Comparison of ENCODE assay signal across 15 cellular contexts in the genomic region with DNA sequence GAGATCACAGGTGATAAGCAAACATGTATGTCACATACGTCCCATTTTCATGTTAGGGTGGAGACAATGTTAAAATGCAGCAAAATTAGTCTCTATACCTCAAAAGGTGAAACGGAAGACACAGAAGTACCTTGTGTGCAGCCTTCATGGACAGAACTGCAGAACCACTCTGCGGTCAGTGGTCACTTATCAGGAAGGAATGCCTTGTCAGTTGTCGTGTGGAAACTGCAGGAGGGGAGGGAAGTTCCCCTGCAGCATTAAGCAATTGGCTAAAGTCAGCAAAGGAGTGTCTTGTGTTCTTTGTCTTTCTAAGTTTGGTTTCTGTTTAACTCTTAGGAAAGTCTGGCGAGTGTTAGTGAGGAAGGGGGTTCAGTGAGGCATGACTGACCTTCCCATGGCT. TPM values are rescaled to one million over a fixed set of nuclear protein-coding genes. Genes with fewer than 3 reads are reported as not detected.
DNase-seq lines count a peak whose midpoint lies in the region; ATAC-seq and TF ChIP-seq lines count a peak whose summit lies in the region.
"Had no signal": no experiment of that assay in that cellular context is flagged by ENCODE, and none has a peak within 500 bp of the region (broad histone marks: within the 10 kb centered on the region; RNA-seq: fewer than 3 reads in every experiment).

No MANE protein-coding gene starts in this region.

- dilution Hi-C loops in mammary epithelial cell (cut with HindIII; ENCODE audit: low sequenced_read_pairs) = no loop called here

- TF ChIP-seq CTCF in right atrium auricular region (IDR thresholded peaks at IDR 0.05) (no peak), PC-3 (conservative IDR thresholded peaks at IDR 0.05; ENCODE audit: low read depth, low read length) (no peak), mammary epithelial cell (conservative IDR thresholded peaks at IDR 0.05 in 1 of 2, IDR thresholded peaks at IDR 0.05 in 1 of 2; ENCODE audit: extremely low read depth in 1 of 2, insufficient read depth in 1 of 2, low read depth in 1 of 2, low read length in 2 of 2) (no peak)

- in situ Hi-C loops in mammary epithelial cell (cut with MboI; ENCODE audit: low sequenced_read_pairs in 2 of 2) = no loop called here

- BruUV-seq in PC-3 (replicated peaks; lab: Mats Ljungman, UMichigan) = no TSS peak
- no TSS peak for BruUV-seq in mammary epithelial cell (replicated peaks; lab: Mats Ljungman, UMichigan)

- H3K9me3 ChIP-seq in right atrium auricular region (no peaks in the 10 kb centered on the region), PC-3 (ENCODE audit: low read length) (no peaks in the 10 kb centered on the region), mammary epithelial cell (replicated peaks; ENCODE audit: insufficient read depth, low read length) (no peaks in the 10 kb centered on the region)

- intact Hi-C loops in Right ventricle myocardium superior (cut with DNase I) = no loop called here
- intact Hi-C loops in PC-3 (cut with micrococcal nuclease) = no loop called here
- intact Hi-C loops in mammary epithelial cell (cut with micrococcal nuclease) = no loop called here

- DNase-seq in Right ventricle myocardium superior (no peak), right atrium auricular region (ENCODE audit: low spot score) (no peak), RPMI7951 (ENCODE audit: low read depth) (peak; percentile 10), left lobe of liver (ENCODE audit: low spot score) (no peak), NCI-H774 (lab: John Stamatoyannopoulos, UW) (no peak), PC-3 (no peak), SK-N-DZ (ENCODE audit: low spot score) (no peak), mammary epithelial cell (no peak)
- DNase-seq: activated naive CD8-positive, alpha-beta T cell treated with anti-CD3 and anti-CD28 coated beads, Interleukin-2, amount 50 U/mL, for 24 hours; DND-41; GM23248; NCI-H1048; NCI-H82; stimulated activated CD8-positive, alpha-beta memory T cell treated with anti-CD3 and anti-CD28 coated beads, Interleukin-4, amount 100 ng/mL, for 48 hours had no signal

- ATAC-seq in Right ventricle myocardium superior (ENCODE audit: poor library complexity) (peak; percentile 68), left lobe of liver (peak; percentile 34), PC-3 (no peak)
- ATAC-seq: activated naive CD8-positive, alpha-beta T cell treated with anti-CD3 and anti-CD28 coated beads, Interleukin-2, amount 50 U/mL, for 24 hours had no signal

- H3K9ac ChIP-seq in PC-3 (ENCODE audit: low read length) (no peak overlapping the region), mammary epithelial cell (ENCODE audit: insufficient read depth, low read length) (no peak overlapping the region)
- H3K9ac ChIP-seq: GM23248 had no signal

- no peak overlapping the region for H3K4me2 ChIP-seq in PC-3 (ENCODE audit: low read length)
- no peak overlapping the region for H3K4me2 ChIP-seq in mammary epithelial cell (ENCODE audit: insufficient read depth, low read depth, low read length)

- H3K4me3 ChIP-seq in right atrium auricular region (no peak overlapping the region), PC-3 (ENCODE audit: low read length) (no peak overlapping the region), mammary epithelial cell (replicated peaks in 1 of 3; ENCODE audit: insufficient read depth in 1 of 3, low read depth in 2 of 3, low read length in 3 of 3) (no peak overlapping the region)
- H3K4me3 ChIP-seq: GM23248 had no signal

- no peaks in the 10 kb centered on the region for H3F3A ChIP-seq in PC-3 (ENCODE audit: low read length, unreplicated experiment)

- CTCF ChIA-PET in PC-3 (lab: Charles Lee) (no interaction called here), mammary epithelial cell (lab: Charles Lee; ENCODE audit: low non-redundant PET) (no interaction called here)

- H3K79me2 ChIP-seq in PC-3 (ENCODE audit: low read length) = no peaks in the 10 kb centered on the region
- H3K79me2 ChIP-seq in mammary epithelial cell (ENCODE audit: insufficient read depth, low read length) = no peaks in the 10 kb centered on the region

- H3K27ac ChIP-seq in right atrium auricular region (no peak overlapping the region), PC-3 (ENCODE audit: low read length) (no peak overlapping the region), mammary epithelial cell (ENCODE audit: insufficient read depth, low read depth, low read length) (no peak overlapping the region)
- H3K27ac ChIP-seq: GM23248 had no signal

- POLR2A ChIA-PET in PC-3 (lab: Charles Lee; ENCODE audit: unreplicated experiment) = no interaction called here

- H4K20me1 ChIP-seq in PC-3 (ENCODE audit: low read length) (no peaks in the 10 kb centered on the region), mammary epithelial cell (ENCODE audit: insufficient read depth, low read length) (no peaks in the 10 kb centered on the region)

- H3K9me2 ChIP-seq in PC-3 (replicated peaks; ENCODE audit: low read length) = no peaks in the 10 kb centered on the region

- H3K4me1 ChIP-seq in right atrium auricular region = no peaks in the 10 kb centered on the region
- no peaks in the 10 kb centered on the region for H3K4me1 ChIP-seq in PC-3 (ENCODE audit: insufficient read depth, low read length)
- H3K4me1 ChIP-seq in mammary epithelial cell (ENCODE audit: insufficient read depth, low read length) = no peaks in the 10 kb centered on the region

- H3K27me3 ChIP-seq in right atrium auricular region (no peaks in the 10 kb centered on the region), PC-3 (ENCODE audit: low read length) (no peaks in the 10 kb centered on the region), mammary epithelial cell (ENCODE audit: insufficient read depth, low read length) (no peaks in the 10 kb centered on the region)

- no peak overlapping the region for H2AFZ ChIP-seq in PC-3 (ENCODE audit: low read length)
- H2AFZ ChIP-seq in mammary epithelial cell (ENCODE audit: low read depth, low read length) = no peak overlapping the region
- H2AFZ ChIP-seq: GM23248 had no signal

- H3K36me3 ChIP-seq in right atrium auricular region = no peaks in the 10 kb centered on the region
- H3K36me3 ChIP-seq in PC-3 (ENCODE audit: low read depth, low read length) = no peaks in the 10 kb centered on the region
- H3K36me3 ChIP-seq in mammary epithelial cell (ENCODE audit: insufficient read depth, low read length) = no peaks in the 10 kb centered on the region

- WGBS in mammary epithelial cell (ENCODE audit: low coverage, missing lambda C conversion rate) = 97% methylated on average over 5 of the region's 5 CpGs

RNA-seq across cellular contexts. Expression of a gene that starts 6.5 kb away (rescaled TPM):
- total RNA-seq in Right ventricle myocardium superior (0.54 TPM), right atrium auricular region (under 1 TPM; 0.33 to 0.35 TPM), left lobe of liver (0.58 TPM), PC-3 (2014; rRNA removed) (0.23 and 0.36 TPM in 2 replicates), mammary epithelial cell (not detected)
- total RNA-seq in RPMI7951 (2014; rRNA removed; shearing (Covaris generic)) = not detected in 2 replicates
- not detected in 2 replicates for polyA plus RNA-seq in SK-N-DZ (2014; cell fraction: cytosol; rRNA removed)
- 0.19 and 0.57 TPM in 2 replicates for polyA plus RNA-seq in SK-N-DZ (2014; cell fraction: nucleus; rRNA removed)
- not detected for polyA plus RNA-seq in mammary epithelial cell
- polyA minus RNA-seq in mammary epithelial cell = not detected
- total RNA-seq: A172, GM23248 had no signal
- polyA plus RNA-seq: GM23248 had no signal

RNA-seq across cellular contexts. Expression of a gene that starts 31.0 kb away (rescaled TPM):
- total RNA-seq in Right ventricle myocardium superior (11.9 TPM), right atrium auricular region (10 to 100 TPM; 13.8 to 15.6 TPM), left lobe of liver (16.0 TPM), PC-3 (2014; rRNA removed) (22.4 and 23.2 TPM in 2 replicates), mammary epithelial cell (10 to 100 TPM; 22.9 to 25.3 TPM)
- total RNA-seq in RPMI7951 (2014; rRNA removed; shearing (Covaris generic)) = 37.6 and 44.2 TPM in 2 replicates
- 22.8 and 23.8 TPM in 2 replicates for polyA plus RNA-seq in SK-N-DZ (2014; cell fraction: cytosol; rRNA removed)
- 10.8 and 11.4 TPM in 2 replicates for polyA plus RNA-seq in SK-N-DZ (2014; cell fraction: nucleus; rRNA removed)
- polyA plus RNA-seq in mammary epithelial cell = 15.1 TPM
- 11.0 TPM for polyA minus RNA-seq in mammary epithelial cell
